ENCODE assay signal across 28 cellular contexts in the genomic region with DNA sequence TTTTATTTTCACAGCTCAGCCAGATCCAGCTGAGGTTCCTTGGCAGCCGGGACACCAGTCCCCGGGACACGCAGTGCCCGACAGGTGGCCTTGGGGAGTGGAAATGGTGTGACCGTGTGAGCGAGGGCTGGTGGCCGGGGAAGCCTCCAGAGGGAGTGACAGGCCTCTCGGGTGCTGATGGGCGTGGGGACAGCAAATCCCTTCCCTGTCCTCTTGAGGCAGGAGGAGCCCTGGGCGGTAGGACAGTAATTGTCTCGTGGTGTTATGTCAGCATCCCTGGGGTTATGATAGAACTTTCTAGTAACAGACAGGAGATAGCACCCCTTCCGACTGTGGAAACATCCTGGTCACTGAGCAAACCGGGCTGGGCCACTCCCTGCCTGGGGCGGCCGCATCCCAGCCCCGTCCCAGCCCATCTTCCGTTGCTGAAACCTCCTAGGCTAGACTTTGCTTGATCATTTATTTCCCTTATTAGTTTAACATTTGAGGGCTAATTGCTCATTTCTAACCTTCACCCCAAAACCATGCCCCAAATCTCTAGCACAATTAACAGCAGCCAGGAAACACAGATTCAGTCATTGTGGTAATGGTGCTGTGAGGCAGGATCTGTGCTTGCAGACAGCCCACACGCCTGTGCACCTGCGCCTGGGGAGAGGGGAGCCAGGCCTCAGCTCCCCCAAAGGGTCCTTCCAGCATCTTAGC.
A peak's percentile ranks its signal among the peaks of the same experiment; 100 is the strongest.
DNase-seq lines count a peak whose midpoint lies in the region; ATAC-seq, FAIRE-seq and TF ChIP-seq lines count a peak whose summit lies in the region.
"Had no signal": no experiment of that assay in that cellular context is flagged by ENCODE, and none has a peak within 500 bp of the region (broad histone marks: within the 10 kb centered on the region; RNA-seq: fewer than 3 reads in every experiment).

No MANE protein-coding gene starts in this region.

- H3K9ac ChIP-seq in HCT116 (ENCODE audit: low read length): no peak overlapping the region
- H3K9ac ChIP-seq in K562 (ENCODE audit: insufficient read depth in 1 of 2, low read depth in 2 of 2, low read length in 2 of 2): no peak overlapping the region
- H3K9ac ChIP-seq: BLaER1 treated with 17β-estradiol and CSF1 and Interleukin-3, amounts not matched to agents 10 nM and 100 nM had no signal

- H2AFZ ChIP-seq in HCT116 (ENCODE audit: low read depth, low read length, poor library complexity, severe bottlenecking) (no peak overlapping the region), K562 (ENCODE audit: low read depth, low read length) (no peak overlapping the region)
- H2AFZ ChIP-seq: hepatocyte had no signal

- RAD21 ChIA-PET in HCT116 (lab: Charles Lee; ENCODE audit: low non-redundant PET in 1 of 2, low total read pairs in 2 of 2, uncharacterized antibody in 2 of 2, unreplicated experiment in 2 of 2): no interaction called here

- H3K79me2 ChIP-seq in HCT116 (ENCODE audit: insufficient read depth, low read length): no peaks in the 10 kb centered on the region
- H3K79me2 ChIP-seq in K562 (ENCODE audit: control insufficient read depth, insufficient read depth, low read length): no peaks in the 10 kb centered on the region
- H3K79me2 ChIP-seq: hepatocyte had no signal

- POLR2A ChIA-PET in HCT116 (lab: Charles Lee) (no interaction called here), K562 (lab: Yijun Ruan, JAX) (no interaction called here)

- TF ChIP-seq RAD21 in HCT116 (IDR thresholded peaks at IDR 0.05; ENCODE audit: low read depth) (no peak), K562 (CRISPR knock-in tag; conservative IDR thresholded peaks at IDR 0.05 in 1 of 2, IDR thresholded peaks at IDR 0.05 in 1 of 2) (no peak)

- H3K27me3 Mint-ChIP-seq in activated naive CD8-positive, alpha-beta T cell treated with anti-CD3 and anti-CD28 coated beads for 36 hours: peaks cover 4% of the 10 kb centered on the region
- H3K27me3 Mint-ChIP-seq: activated naive CD8-positive, alpha-beta T cell treated with anti-CD3 and anti-CD28 coated beads, Interleukin-2, amount 10 ng/mL, durations not matched to agents 7 days and 5 days had no signal

- in situ Hi-C loops in K562 (cut with MboI): no loop called here

- 7% methylated on average over 19 of the region's 19 CpGs for WGBS in K562 (ENCODE audit: insufficient coverage, low coverage, missing lambda C conversion rate)

- H3K9me1 ChIP-seq in K562 (ENCODE audit: control insufficient read depth, insufficient read depth, low read length): no peaks in the 10 kb centered on the region

- H3K4me2 ChIP-seq in HCT116 (ENCODE audit: low read length) (peak overlapping the region; percentile 17), K562 (ENCODE audit: insufficient read depth, low read length) (no peak overlapping the region)
- H3K4me2 ChIP-seq: hepatocyte, smooth muscle cell had no signal

- peaks cover 2% of the 10 kb centered on the region for H3K9me3 Mint-ChIP-seq in activated naive CD8-positive, alpha-beta T cell treated with anti-CD3 and anti-CD28 coated beads for 36 hours
- H3K9me3 Mint-ChIP-seq: activated CD4-positive, alpha-beta T cell treated with anti-CD3 and anti-CD28 coated beads, Interleukin-2, amount 10 ng/mL, durations not matched to agents 7 days and 5 days; dendritic cell treated with granulocyte-macrophage colony-stimulating factor and Interleukin-4, amounts not matched to agents 40 ng/mL and 50 ng/mL, for 4 days had no signal

- H3K4me1 ChIP-seq in HCT116 (ENCODE audit: control insufficient read depth in 1 of 2, insufficient read depth in 2 of 2, low read length in 2 of 2): peaks cover 5 to 10% of the 10 kb centered on the region in 2 experiments; a peak in 1 of 4 replicates
- peaks cover 0 to 29% of the 10 kb centered on the region in 2 experiments; a peak in 3 of 5 replicates for H3K4me1 ChIP-seq in K562 (replicated peaks in 1 of 2; ENCODE audit: control insufficient read depth in 2 of 2, insufficient read depth in 2 of 2, low read length in 2 of 2)
- H3K4me1 ChIP-seq: ascending aorta, esophagus squamous epithelium, transverse colon had no signal

- CTCF ChIA-PET in HCT116 (lab: Charles Lee) (no interaction called here), K562 (lab: Yijun Ruan, JAX; ENCODE audit: low intra/inter-chr PET ratio) (no interaction called here)

- no peak for TF ChIP-seq EP300 in K562 (IDR thresholded peaks at IDR 0.05; ENCODE audit: low read length)

- H3K27ac ChIP-seq in 22Rv1 (no peak overlapping the region), HCT116 (ENCODE audit: low read depth, low read length) (no peak overlapping the region), K562 (ENCODE audit: extremely low read depth, low read depth, low read length) (no peak overlapping the region)
- H3K27ac ChIP-seq: ascending aorta; BLaER1 treated with 17β-estradiol and CSF1 and Interleukin-3, amounts not matched to agents 10 nM and 100 nM; esophagus squamous epithelium; hepatocyte; transverse colon had no signal

- ATAC-seq in HCT116: peak; percentile 63
- peak; percentile 66 for ATAC-seq in K562
- peak; percentile 15 for ATAC-seq in left colon
- no peak for ATAC-seq in stimulated activated naive CD8-positive, alpha-beta T cell treated with anti-CD3 and anti-CD28 coated beads, Interleukin-15, Interleukin-2, amounts not matched to agents 100 U/mL and 50 U/mL, for 24 hours
- no peak for ATAC-seq in HG02571 (IDR thresholded peaks at IDR 0.05; ENCODE audit: unreplicated experiment)
- ATAC-seq: naive thymus-derived CD4-positive, alpha-beta T cell had no signal

- peaks cover 3% of the 10 kb centered on the region for H3K4me1 Mint-ChIP-seq in activated naive CD8-positive, alpha-beta T cell treated with anti-CD3 and anti-CD28 coated beads for 36 hours

- DNase-seq in HCT116 (ENCODE audit: low read depth, low spot score): no peak
- no peak for DNase-seq in K562 (ENCODE audit: extremely low read depth in 1 of 4, low spot score in 3 of 4)
- no peak for DNase-seq in left colon
- DNase-seq in SW 1271 (lab: John Stamatoyannopoulos, UW): no peak
- no peak for DNase-seq in stimulated activated naive CD8-positive, alpha-beta T cell treated with anti-CD3 and anti-CD28 coated beads, Interleukin-15, Interleukin-2, amounts not matched to agents 100 U/mL and 50 U/mL, for 24 hours
- DNase-seq in activated naive CD8-positive, alpha-beta T cell treated with anti-CD3 and anti-CD28 coated beads for 36 hours: no peak
- DNase-seq: activated CD4-positive, alpha-beta T cell treated with anti-CD3 and anti-CD28 coated beads, Interleukin-2, amount 10 ng/mL, durations not matched to agents 7 days and 5 days; activated effector memory CD4-positive, alpha-beta T cell treated with Interleukin-2 at 50 U/mL for 16 hours; activated naive CD8-positive, alpha-beta T cell treated with anti-CD3 and anti-CD28 coated beads, Interleukin-2, amount 10 ng/mL, durations not matched to agents 7 days and 5 days; central memory CD4-positive, alpha-beta T cell; DMS79 treated with DMSO at 0.1 percent for 48 hours; esophagus squamous epithelium; foreskin melanocyte; MV-4-11; naive thymus-derived CD4-positive, alpha-beta T cell; NCI-H146; NCI-H446; NCI-H774; occipital lobe; transverse colon had no signal

- intact Hi-C loops in HCT116 (cut with micrococcal nuclease): loop anchor here (10.0 kb wide), 1 partner anchor 159 kb away; a partner anchor contains a TSS
- intact Hi-C loops in K562 (cut with micrococcal nuclease): no loop called here
- intact Hi-C loops in left colon (cut with DNase I, micrococcal nuclease): no loop called here

- H3K36me3 ChIP-seq in HCT116 (ENCODE audit: control insufficient read depth in 1 of 2, insufficient read depth in 2 of 2, low read length in 2 of 2): no peaks in the 10 kb centered on the region; a peak in 1 of 4 replicates
- no peaks in the 10 kb centered on the region for H3K36me3 ChIP-seq in K562 (ENCODE audit: control insufficient read depth, insufficient read depth, low read length)
- H3K36me3 ChIP-seq: ascending aorta, esophagus squamous epithelium, transverse colon had no signal

- H3K9me2 ChIP-seq in HCT116 (ENCODE audit: insufficient read depth): no peaks in the 10 kb centered on the region

- H3K9me3 ChIP-seq in HCT116 (ENCODE audit: control insufficient read depth in 1 of 2, insufficient read depth in 1 of 2, low read depth in 1 of 2, low read length in 2 of 2) (no peaks in the 10 kb centered on the region), K562 (replicated peaks; ENCODE audit: control insufficient read depth, insufficient read depth, low read depth, low read length) (no peaks in the 10 kb centered on the region)

- FAIRE-seq in K562 (lab: Jason Lieb, UNC): no peak
- FAIRE-seq: endometrium had no signal

- BruUV-seq in HCT116 (replicated peaks; lab: Mats Ljungman, UMichigan): no TSS peak
- BruUV-seq in K562 (replicated peaks; lab: Mats Ljungman, UMichigan): no TSS peak

- H3K4me3 Mint-ChIP-seq in activated naive CD8-positive, alpha-beta T cell treated with anti-CD3 and anti-CD28 coated beads for 36 hours: no peak overlapping the region
- H3K4me3 Mint-ChIP-seq: activated CD4-positive, alpha-beta T cell treated with anti-CD3 and anti-CD28 coated beads, Interleukin-2, amount 10 ng/mL, durations not matched to agents 7 days and 5 days; activated naive CD8-positive, alpha-beta T cell treated with anti-CD3 and anti-CD28 coated beads, Interleukin-2, amount 10 ng/mL, durations not matched to agents 7 days and 5 days; dendritic cell treated with granulocyte-macrophage colony-stimulating factor and Interleukin-4, amounts not matched to agents 40 ng/mL and 50 ng/mL, for 4 days; naive thymus-derived CD4-positive, alpha-beta T cell had no signal

- TF ChIP-seq POLR2A in HCT116 (IDR thresholded peaks at IDR 0.05; ENCODE audit: borderline replicate concordance, extremely low read depth, insufficient read depth, insufficient read length) (no peak), K562 (conservative IDR thresholded peaks at IDR 0.05) (no peak)

- no peak overlapping the region for H3K27ac Mint-ChIP-seq in activated naive CD8-positive, alpha-beta T cell treated with anti-CD3 and anti-CD28 coated beads for 36 hours
- H3K27ac Mint-ChIP-seq: activated CD4-positive, alpha-beta T cell treated with anti-CD3 and anti-CD28 coated beads, Interleukin-2, amount 10 ng/mL, durations not matched to agents 7 days and 5 days; activated naive CD8-positive, alpha-beta T cell treated with anti-CD3 and anti-CD28 coated beads, Interleukin-2, amount 10 ng/mL, durations not matched to agents 7 days and 5 days; dendritic cell treated with granulocyte-macrophage colony-stimulating factor and Interleukin-4, amounts not matched to agents 40 ng/mL and 50 ng/mL, for 4 days had no signal

- TF ChIP-seq CTCF in 22Rv1 (IDR thresholded peaks at IDR 0.05): peak; percentile 18; the same call in 1 of the 2 replicates
- TF ChIP-seq CTCF in HCT116 (IDR thresholded peaks at IDR 0.05 in 2 of 3, conservative IDR thresholded peaks at IDR 0.05 in 1 of 3; ENCODE audit: borderline replicate concordance in 1 of 3, insufficient read depth in 1 of 3, low read depth in 2 of 3, low read length in 2 of 3): 0 out of 6 replicates have a peak, but pooled peaks of 1 of the 3 experiments have one; percentile 9
- TF ChIP-seq CTCF in K562 (IDR thresholded peaks at IDR 0.05 in 2 of 3, conservative IDR thresholded peaks at IDR 0.05 in 1 of 3; ENCODE audit: insufficient read depth in 2 of 3, low read depth in 1 of 3, low read length in 3 of 3): peak in 2 of 3 experiments; percentile 1 to 19; a peak in 1 of 6 replicates

- H4K20me1 ChIP-seq in HCT116 (ENCODE audit: insufficient read depth): no peaks in the 10 kb centered on the region; the same call in 1 of the 2 replicates
- H4K20me1 ChIP-seq in K562 (replicated peaks; ENCODE audit: control insufficient read depth, insufficient read depth, low read length): peaks cover 4% of the 10 kb centered on the region; the same call in 1 of the 2 replicates

- peaks cover 1% of the 10 kb centered on the region for H3K36me3 Mint-ChIP-seq in activated naive CD8-positive, alpha-beta T cell treated with anti-CD3 and anti-CD28 coated beads for 36 hours
- H3K36me3 Mint-ChIP-seq: activated naive CD8-positive, alpha-beta T cell treated with anti-CD3 and anti-CD28 coated beads, Interleukin-2, amount 10 ng/mL, durations not matched to agents 7 days and 5 days; naive thymus-derived CD4-positive, alpha-beta T cell had no signal

- no peak overlapping the region for H3K4me3 ChIP-seq in HCT116 (replicated peaks in 1 of 2; ENCODE audit: low read depth in 1 of 2, low read length in 2 of 2)
- H3K4me3 ChIP-seq in K562: no peak overlapping the region
- H3K4me3 ChIP-seq: ascending aorta; BLaER1 treated with 17β-estradiol and CSF1 and Interleukin-3, amounts not matched to agents 10 nM and 100 nM; esophagus squamous epithelium; hepatocyte; smooth muscle cell; transverse colon had no signal

- H3K27me3 ChIP-seq in HCT116 (ENCODE audit: insufficient read depth, low read length) (peaks cover 24% of the 10 kb centered on the region; the same call in 1 of the 2 replicates), K562 (ENCODE audit: control insufficient read depth in 2 of 2, insufficient read depth in 2 of 2, low read length in 2 of 2) (peaks cover 41 to 70% of the 10 kb centered on the region in 2 experiments; a peak in 4 of 5 replicates)
- H3K27me3 ChIP-seq: ascending aorta, hepatocyte had no signal

Comparison
In these comparisons a context has a peak if more than half of its experiments do, and no peak if none do; other contexts are left out.
1. ATAC-seq: peak in HCT116 (single experiment), K562 (single experiment) and left colon (single experiment); none in stimulated activated naive CD8-positive, alpha-beta T cell treated with anti-CD3 and anti-CD28 coated beads, Interleukin-15, Interleukin-2, amounts not matched to agents 100 U/mL and 50 U/mL, for 24 hours (single experiment) and HG02571 (single experiment).